Comparison of ENCODE assay signal across 8 cellular contexts in genomic region chr3:178325330-178325729, GRCh38.
DNase-seq lines count a peak whose midpoint lies in the region; ATAC-seq, FAIRE-seq and TF ChIP-seq lines count a peak whose summit lies in the region.

No MANE protein-coding gene starts in this region.

- H3K27ac ChIP-seq in HEK293 (ENCODE audit: extremely low read depth, low read depth, low read length) = no peak overlapping the region
- no peak overlapping the region for H3K27ac ChIP-seq in OCI-LY3 (ENCODE audit: low read length)
- H3K27ac ChIP-seq in small intestine (ENCODE audit: low read depth in 1 of 2, low read length in 1 of 2) = no peak overlapping the region

- H3K36me3 ChIP-seq in HEK293 (ENCODE audit: control insufficient read depth in 2 of 2, insufficient read depth in 1 of 2, low read length in 2 of 2) = no peaks in the 10 kb centered on the region
- no peaks in the 10 kb centered on the region for H3K36me3 ChIP-seq in OCI-LY3 (replicated peaks; ENCODE audit: low read depth, low read length)
- no peaks in the 10 kb centered on the region for H3K36me3 ChIP-seq in small intestine (ENCODE audit: control insufficient read depth in 2 of 2, insufficient read depth in 2 of 2, low read length in 2 of 2)

- H3K4me2 ChIP-seq in OCI-LY3 (ENCODE audit: low read length) = no peak overlapping the region

- H3K9me3 ChIP-seq in HEK293 (ENCODE audit: control insufficient read depth, insufficient read depth, low read depth, low read length) (no peaks in the 10 kb centered on the region), OCI-LY3 (ENCODE audit: insufficient read depth, low read length) (no peaks in the 10 kb centered on the region), small intestine (ENCODE audit: control insufficient read depth, low read depth) (no peaks in the 10 kb centered on the region)

- no peak overlapping the region for H3K4me3 ChIP-seq in HEK293 (ENCODE audit: low read depth, low read length)
- no peak overlapping the region for H3K4me3 ChIP-seq in OCI-LY3 (ENCODE audit: low read length)
- no peak overlapping the region for H3K4me3 ChIP-seq in small intestine (ENCODE audit: low read depth in 1 of 2, low read length in 2 of 2)

- ATAC-seq in HG03095 (IDR thresholded peaks at IDR 0.05; ENCODE audit: unreplicated experiment) (no peak), HG03432 (IDR thresholded peaks at IDR 0.05; ENCODE audit: unreplicated experiment) (no peak), HG03159 (IDR thresholded peaks at IDR 0.05; ENCODE audit: unreplicated experiment) (no peak)

- peak; percentile 90 for FAIRE-seq in small intestine (lab: Jason Lieb, UNC)

- H3K4me1 ChIP-seq in HEK293 (ENCODE audit: control insufficient read depth, insufficient read depth, low read length) (no peaks in the 10 kb centered on the region), OCI-LY3 (ENCODE audit: low read length) (peaks cover 6% of the 10 kb centered on the region), small intestine (ENCODE audit: control insufficient read depth in 2 of 2, insufficient read depth in 1 of 2, low read depth in 1 of 2, low read length in 1 of 2) (peaks cover 4 to 7% of the 10 kb centered on the region in 2 donors)

- DNase-seq in fibroblast of gingiva (ENCODE audit: low read depth) = peak; percentile 56
- DNase-seq in small intestine = peak; percentile 24
- no peak for DNase-seq in germinal center (ENCODE audit: low spot score)

- CTCF ChIA-PET in HEK293 (lab: Yijun Ruan, JAX) = interaction anchor here (0.6 kb wide), 1 partner anchor 8 kb away, joined by 3 read pairs; no protein-coding TSS in a partner anchor

- WGBS in small intestine, 3 donors = 3 to 6% (median 4%) methylated on average over 1 of the region's 1 CpG

- no peaks in the 10 kb centered on the region for H3K27me3 ChIP-seq in OCI-LY3 (ENCODE audit: low read depth, low read length)
- H3K27me3 ChIP-seq in small intestine (ENCODE audit: control insufficient read depth in 2 of 2, insufficient read depth in 2 of 2, low read length in 2 of 2) = no peaks in the 10 kb centered on the region

- POLR2A ChIA-PET in HEK293 (lab: Yijun Ruan, JAX) = no interaction called here

- H2AFZ ChIP-seq in OCI-LY3 (ENCODE audit: low read depth, low read length) = no peak overlapping the region

- no peak for TF ChIP-seq CTCF in HEK293 (tag by site-specific recombination; IDR thresholded peaks at IDR 0.05)
- peak; percentile 57 for TF ChIP-seq CTCF in OCI-LY3 (IDR thresholded peaks at IDR 0.05; ENCODE audit: low read depth, low read length)

- no peaks in the 10 kb centered on the region for H3K79me2 ChIP-seq in OCI-LY3 (ENCODE audit: low read length)

- H4K20me1 ChIP-seq in OCI-LY3 (ENCODE audit: insufficient read depth, low read length) = no peaks in the 10 kb centered on the region

- H3K9ac ChIP-seq in OCI-LY3 (ENCODE audit: low read length) = no peak overlapping the region

TF ChIP-seq in HEK293, 187 proteins besides CTCF, POLR2A, EP300 and RAD21:
- TF ChIP-seq ZNF654 (tag by site-specific recombination; IDR thresholded peaks at IDR 0.05; ENCODE audit: low read depth) (peak; percentile 27; the same call in 1 of the 2 replicates), ZNF624 (tag by site-specific recombination; IDR thresholded peaks at IDR 0.05) (no peak)
TF ChIP-seq in HEK293: peak in this region for 1.
